In genomic region chr5:72316-73180, GRCh38 we compare ENCODE assay signal across 7 cellular contexts. TPM values are rescaled to one million over a fixed set of nuclear protein-coding genes. Genes with fewer than 3 reads are reported as not detected.
"Had no signal": no experiment of that assay in that cellular context is flagged by ENCODE, and none has a peak within 500 bp of the region (broad histone marks: within the 10 kb centered on the region; RNA-seq: fewer than 3 reads in every experiment).

No MANE protein-coding gene starts in this region.

RNA-seq across cellular contexts. Expression of gene PLEKHG4B, which starts 19.4 kb away (rescaled TPM):
- total RNA-seq: dermis blood vessel endothelial cell, endothelial cell of umbilical vein, foreskin keratinocyte, left ventricle myocardium superior, mesenteric fat pad had no signal
- polyA plus RNA-seq: endothelial cell of umbilical vein, foreskin keratinocyte, heart left ventricle, immature natural killer cell had no signal
